Comparison of ENCODE assay signal across 18 cellular contexts in the genomic region with DNA sequence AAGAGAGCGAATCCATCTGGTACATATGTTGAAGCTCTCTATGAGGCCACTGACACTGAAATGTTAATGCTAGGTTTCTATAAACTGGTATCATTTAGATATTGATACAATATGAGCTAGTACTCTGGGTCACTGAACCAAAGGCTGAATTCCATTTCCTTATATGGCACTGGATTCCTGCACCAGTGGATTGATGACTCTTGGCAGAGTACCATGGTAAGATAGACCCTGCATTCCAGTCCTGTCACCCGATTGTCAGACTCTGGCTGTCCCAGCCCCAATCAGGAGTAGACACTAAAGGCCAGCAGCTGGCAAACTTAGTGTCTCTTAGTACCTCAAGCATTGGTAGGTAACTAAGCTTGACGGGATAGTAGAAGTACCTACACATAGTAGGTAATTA. TPM values are rescaled to one million over a fixed set of nuclear protein-coding genes. Genes with fewer than 3 reads are reported as not detected.
"Had no signal": no experiment of that assay in that cellular context is flagged by ENCODE, and none has a peak within 500 bp of the region (broad histone marks: within the 10 kb centered on the region; RNA-seq: fewer than 3 reads in every experiment).

No MANE protein-coding gene starts in this region.

- H3K27ac Mint-ChIP-seq: activated CD4-positive, alpha-beta T cell treated with anti-CD3 and anti-CD28 coated beads, Interleukin-2, amount 10 ng/mL, durations not matched to agents 7 days and 5 days; effector memory CD8-positive, alpha-beta T cell; stimulated activated naive CD8-positive, alpha-beta T cell treated with anti-CD3 and anti-CD28 coated beads, Interleukin-15, Interleukin-2, amounts not matched to agents 100 ng/mL and 50 ng/mL, for 24 hours; type B pancreatic cell had no signal

- H3K9me3 ChIP-seq: breast epithelium, heart right ventricle, pancreas had no signal

- DNase-seq: activated CD4-positive, alpha-beta T cell treated with anti-CD3 and anti-CD28 coated beads, Interleukin-2, amount 10 ng/mL, durations not matched to agents 7 days and 5 days; activated CD8-positive, alpha-beta memory T cell treated with anti-CD3 and anti-CD28 coated beads, Interleukin-2, amount 50 U/mL, for 48 hours; activated naive CD4-positive, alpha-beta T cell; dermis blood vessel endothelial cell; effector memory CD8-positive, alpha-beta T cell; heart right ventricle; islet precursor cell; pancreas; retina had no signal

- H3K4me1 ChIP-seq: breast epithelium, pancreas had no signal

- H3K36me3 Mint-ChIP-seq: type B pancreatic cell had no signal

- H3K27me3 ChIP-seq: heart right ventricle, pancreas had no signal

- H3K4me1 Mint-ChIP-seq: activated CD4-positive, alpha-beta T cell treated with anti-CD3 and anti-CD28 coated beads, Interleukin-2, amount 10 ng/mL, durations not matched to agents 7 days and 5 days had no signal

- H3K27me3 Mint-ChIP-seq: activated CD4-positive, alpha-beta T cell treated with anti-CD3 and anti-CD28 coated beads, Interleukin-2, amount 10 ng/mL, durations not matched to agents 7 days and 5 days; effector memory CD8-positive, alpha-beta T cell; stimulated activated naive CD8-positive, alpha-beta T cell treated with anti-CD3 and anti-CD28 coated beads, Interleukin-15, Interleukin-2, amounts not matched to agents 100 ng/mL and 50 ng/mL, for 24 hours; type B pancreatic cell had no signal

- H3K27ac ChIP-seq: breast epithelium, heart right ventricle, pancreas, skin epidermis had no signal

- H3K4me3 Mint-ChIP-seq: activated CD4-positive, alpha-beta T cell treated with anti-CD3 and anti-CD28 coated beads, Interleukin-2, amount 10 ng/mL, durations not matched to agents 7 days and 5 days; effector memory CD8-positive, alpha-beta T cell; stimulated activated naive CD8-positive, alpha-beta T cell treated with anti-CD3 and anti-CD28 coated beads, Interleukin-15, Interleukin-2, amounts not matched to agents 100 ng/mL and 50 ng/mL, for 24 hours; type B pancreatic cell had no signal

- H3K36me3 ChIP-seq: breast epithelium, heart right ventricle, pancreas had no signal

- FAIRE-seq: frontal cortex, pancreas had no signal

- H3K9me3 Mint-ChIP-seq: activated CD4-positive, alpha-beta T cell treated with anti-CD3 and anti-CD28 coated beads, Interleukin-2, amount 10 ng/mL, durations not matched to agents 7 days and 5 days; effector memory CD8-positive, alpha-beta T cell; stimulated activated naive CD8-positive, alpha-beta T cell treated with anti-CD3 and anti-CD28 coated beads, Interleukin-15, Interleukin-2, amounts not matched to agents 100 ng/mL and 50 ng/mL, for 24 hours; type B pancreatic cell had no signal

- H3K4me3 ChIP-seq: breast epithelium, heart right ventricle, pancreas, skin epidermis had no signal

RNA-seq across cellular contexts. Expression of gene HSFX4, which starts 52.9 kb away (rescaled TPM):
- total RNA-seq: activated CD4-positive, alpha-beta T cell treated with anti-CD3 and anti-CD28 coated beads, Interleukin-2, amount 10 ng/mL, durations not matched to agents 7 days and 5 days; breast epithelium; cerebellum; dermis blood vessel endothelial cell; fibroblast of lung; frontal cortex; heart right ventricle; lower leg skin; pancreas; temporal lobe had no signal
